Comparison of ENCODE assay signal across 1 cellular context in genomic region chr15:99143230-99143629, GRCh38.
TF ChIP-seq lines count a peak whose summit lies in the region.

No MANE protein-coding gene starts in this region.

TF ChIP-seq in HepG2, 621 proteins besides CTCF, POLR2A, EP300 and RAD21 (continued from another document):
- TF ChIP-seq PRDM10 (CRISPR knock-in tag; IDR thresholded peaks at IDR 0.05; ENCODE audit: low read depth): no peak
- no peak for TF ChIP-seq ZNF740 (CRISPR knock-in tag; IDR thresholded peaks at IDR 0.05)
- TF ChIP-seq NCOA5 (CRISPR knock-in tag; IDR thresholded peaks at IDR 0.05): no peak
- no peak for TF ChIP-seq ZNF660 (CRISPR knock-in tag; IDR thresholded peaks at IDR 0.05; ENCODE audit: borderline replicate concordance, low read depth)
- TF ChIP-seq CSRNP1 (CRISPR knock-in tag; IDR thresholded peaks at IDR 0.05): no peak
- no peak for TF ChIP-seq ELF1 (CRISPR knock-in tag; IDR thresholded peaks at IDR 0.05)
- no peak for TF ChIP-seq THAP7 (CRISPR knock-in tag; IDR thresholded peaks at IDR 0.05)
- TF ChIP-seq ZBTB25 (CRISPR knock-in tag; IDR thresholded peaks at IDR 0.05): no peak
- TF ChIP-seq CBX1 (IDR thresholded peaks at IDR 0.05; ENCODE audit: low read depth): no peak
- TF ChIP-seq ZNF367 (CRISPR knock-in tag; IDR thresholded peaks at IDR 0.05; ENCODE audit: borderline replicate concordance): no peak
- TF ChIP-seq DNMT3B (CRISPR knock-in tag; conservative IDR thresholded peaks at IDR 0.05): no peak
- TF ChIP-seq SKI (IDR thresholded peaks at IDR 0.05; ENCODE audit: partially characterized antibody): no peak
- TF ChIP-seq SP2 (CRISPR knock-in tag; IDR thresholded peaks at IDR 0.05): no peak
- TF ChIP-seq TBX2 (CRISPR knock-in tag; IDR thresholded peaks at IDR 0.05; ENCODE audit: borderline replicate concordance): no peak
- TF ChIP-seq SATB2 (CRISPR knock-in tag; IDR thresholded peaks at IDR 0.05): no peak
- TF ChIP-seq SYNCRIP (IDR thresholded peaks at IDR 0.05; ENCODE audit: insufficient read depth, low read depth, low read length): no peak
